In the genomic region with DNA sequence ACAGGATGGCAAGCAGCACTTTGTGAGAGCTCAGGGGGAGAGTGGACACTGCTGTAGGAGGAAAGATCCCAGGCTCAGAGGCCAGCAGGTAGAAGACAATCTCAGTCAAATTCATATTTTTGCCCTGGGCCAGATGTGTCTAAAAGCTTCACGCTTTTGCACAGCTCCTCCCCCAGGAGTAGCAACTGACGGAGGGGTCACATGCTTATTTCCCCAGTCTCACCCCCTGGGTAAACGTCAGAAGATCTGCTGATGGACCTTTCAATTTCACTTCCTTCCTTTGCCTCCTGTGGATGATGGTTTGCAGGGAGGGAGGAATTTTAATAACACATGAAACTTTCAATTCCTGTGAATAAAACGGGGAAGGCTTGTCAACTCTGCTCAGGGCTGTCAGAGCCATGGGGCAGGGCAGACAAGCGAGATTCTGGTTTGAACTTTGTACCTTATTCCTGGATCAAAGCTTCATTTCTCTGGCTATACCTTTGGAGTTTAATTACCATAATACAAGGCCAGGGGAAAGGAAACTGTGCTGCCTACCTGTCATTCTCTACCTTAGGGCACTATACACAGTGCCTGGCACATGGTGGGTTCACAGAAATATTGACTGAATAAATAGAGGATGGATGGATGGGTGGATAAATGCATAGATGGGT, we compare ENCODE assay signal across 1 cellular context.
A peak's percentile ranks its signal among the peaks of the same experiment; 100 is the strongest.
TF ChIP-seq lines count a peak whose summit lies in the region.

No MANE protein-coding gene starts in this region.

TF ChIP-seq in HepG2, 621 proteins besides CTCF, POLR2A, EP300 and RAD21:
- no peak for TF ChIP-seq ZMYM4 (CRISPR knock-in tag; IDR thresholded peaks at IDR 0.05)
- no peak for TF ChIP-seq ZNF235 (CRISPR knock-in tag; IDR thresholded peaks at IDR 0.05; ENCODE audit: borderline replicate concordance)
- no peak for TF ChIP-seq SIN3A (IDR thresholded peaks at IDR 0.05; ENCODE audit: borderline replicate concordance, low read depth, low read length)
- no peak for TF ChIP-seq SP140L (CRISPR knock-in tag; IDR thresholded peaks at IDR 0.05; ENCODE audit: borderline replicate concordance)
- no peak for TF ChIP-seq ZBTB7B (CRISPR knock-in tag; IDR thresholded peaks at IDR 0.05)
- no peak for TF ChIP-seq REPIN1 (CRISPR knock-in tag; IDR thresholded peaks at IDR 0.05; ENCODE audit: borderline replicate concordance, low read depth)
- TF ChIP-seq ZNF589 (CRISPR knock-in tag; conservative IDR thresholded peaks at IDR 0.05), result no peak
- TF ChIP-seq ZNF121 (CRISPR knock-in tag; IDR thresholded peaks at IDR 0.05), result 0 out of 2 replicates have a peak, but pooled peaks have one; percentile 17
